22 cellular contexts compared by ENCODE assay signal in the genomic region with DNA sequence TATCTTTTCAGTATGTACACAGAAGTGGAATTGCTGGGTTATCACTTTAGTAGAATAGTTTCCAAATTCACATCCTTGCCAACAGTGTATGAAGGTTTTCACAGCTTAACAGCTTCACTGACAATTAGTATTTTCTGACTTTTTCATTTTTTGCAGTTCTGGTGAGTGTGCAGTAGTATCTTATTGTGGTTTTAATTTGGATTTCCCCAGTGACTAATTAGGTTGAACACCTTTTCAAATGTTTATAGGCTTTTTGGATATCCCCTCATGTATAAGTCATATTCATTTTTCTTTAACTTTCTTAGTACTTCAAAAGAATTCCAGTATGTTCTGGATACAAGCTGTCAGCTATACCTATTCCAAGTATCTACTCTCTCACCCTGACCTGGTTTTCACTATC. TPM values are rescaled to one million over a fixed set of nuclear protein-coding genes. Genes with fewer than 3 reads are reported as not detected.
A peak's percentile ranks its signal among the peaks of the same experiment; 100 is the strongest.
DNase-seq lines count a peak whose midpoint lies in the region; ATAC-seq, FAIRE-seq and TF ChIP-seq lines count a peak whose summit lies in the region.
"Had no signal": no experiment of that assay in that cellular context is flagged by ENCODE, and none has a peak within 500 bp of the region (broad histone marks: within the 10 kb centered on the region; RNA-seq: fewer than 3 reads in every experiment).

No MANE protein-coding gene starts in this region.

- peak; percentile 88 to 91 for ATAC-seq in activated naive CD4-positive, alpha-beta T cell treated with anti-CD3 and anti-CD28 coated beads, Interleukin-2, amount 50 U/mL, for 72 hours

- no peaks in the 10 kb centered on the region for H3K9me3 ChIP-seq in astrocyte (ENCODE audit: insufficient read depth, low read depth, low read length)

- H3K36me3 Mint-ChIP-seq in activated CD4-positive, alpha-beta T cell treated with anti-CD3 and anti-CD28 coated beads, Interleukin-2, amount 10 ng/mL, durations not matched to agents 24 days and 14 days (ENCODE audit: low read depth): peaks cover 46% of the 10 kb centered on the region
- peaks cover 0 to 15% of the 10 kb centered on the region in 2 donors for H3K36me3 Mint-ChIP-seq in activated naive CD4-positive, alpha-beta T cell treated with anti-CD3 and anti-CD28 coated beads, Interleukin-2, amount 50 U/mL, for 72 hours
- H3K36me3 Mint-ChIP-seq in astrocyte (ENCODE audit: low read depth, unreplicated experiment): no peaks in the 10 kb centered on the region

- TF ChIP-seq CTCF in astrocyte (IDR thresholded peaks at IDR 0.05; ENCODE audit: insufficient read depth, low read depth, low read length): no peak
- no peak for TF ChIP-seq CTCF in GM20000 (IDR thresholded peaks at IDR 0.05; ENCODE audit: extremely low read depth, missing control alignments)

- no peaks in the 10 kb centered on the region for H3K27me3 ChIP-seq in astrocyte (ENCODE audit: insufficient read depth, low read length)
- H3K27me3 ChIP-seq: MG63 had no signal

- H3K4me3 Mint-ChIP-seq in activated CD4-positive, alpha-beta T cell treated with anti-CD3 and anti-CD28 coated beads, Interleukin-2, amount 10 ng/mL, durations not matched to agents 24 days and 14 days: no peak overlapping the region
- no peak overlapping the region for H3K4me3 Mint-ChIP-seq in astrocyte (ENCODE audit: unreplicated experiment)
- H3K4me3 Mint-ChIP-seq: CD4-positive, CD25-positive, alpha-beta regulatory T cell had no signal

- H3K79me2 ChIP-seq in astrocyte (ENCODE audit: insufficient read depth, low read length): no peaks in the 10 kb centered on the region

- H4K20me1 ChIP-seq in astrocyte (ENCODE audit: insufficient read depth, low read length): no peaks in the 10 kb centered on the region
- H4K20me1 ChIP-seq: BLaER1 had no signal

- no peaks in the 10 kb centered on the region for H3K9me3 Mint-ChIP-seq in activated CD4-positive, alpha-beta T cell treated with anti-CD3 and anti-CD28 coated beads, Interleukin-2, amount 10 ng/mL, durations not matched to agents 24 days and 14 days
- H3K9me3 Mint-ChIP-seq in activated naive CD4-positive, alpha-beta T cell treated with anti-CD3 and anti-CD28 coated beads, Interleukin-2, amount 50 U/mL, for 72 hours: no peaks in the 10 kb centered on the region
- H3K9me3 Mint-ChIP-seq in astrocyte (ENCODE audit: unreplicated experiment): no peaks in the 10 kb centered on the region
- H3K9me3 Mint-ChIP-seq: CD4-positive, CD25-positive, alpha-beta regulatory T cell had no signal

- H3K27ac Mint-ChIP-seq in activated CD4-positive, alpha-beta T cell treated with anti-CD3 and anti-CD28 coated beads, Interleukin-2, amount 10 ng/mL, durations not matched to agents 24 days and 14 days: peak overlapping the region; percentile 21
- peak overlapping the region in 1 of 2 donors; percentile 69 for H3K27ac Mint-ChIP-seq in activated naive CD4-positive, alpha-beta T cell treated with anti-CD3 and anti-CD28 coated beads, Interleukin-2, amount 50 U/mL, for 72 hours
- no peak overlapping the region for H3K27ac Mint-ChIP-seq in astrocyte (ENCODE audit: unreplicated experiment)
- H3K27ac Mint-ChIP-seq: CD4-positive, CD25-positive, alpha-beta regulatory T cell had no signal

- peak; percentile 41 for FAIRE-seq in astrocyte (lab: Jason Lieb, UNC)
- FAIRE-seq: H1, RCC 7860 had no signal

- intact Hi-C loops in activated CD4-positive, alpha-beta T cell treated with anti-CD3 and anti-CD28 coated beads, Interleukin-2, amount 10 ng/mL, durations not matched to agents 24 days and 14 days (cut with micrococcal nuclease): no loop called here

- H3K4me1 ChIP-seq in astrocyte (ENCODE audit: insufficient read depth, low read length): no peaks in the 10 kb centered on the region
- H3K4me1 ChIP-seq: BLaER1 had no signal

- H3K36me3 ChIP-seq in astrocyte (ENCODE audit: insufficient read depth, low read length): no peaks in the 10 kb centered on the region

- H3K4me2 ChIP-seq in astrocyte (ENCODE audit: low read length): no peak overlapping the region
- H3K4me2 ChIP-seq: BLaER1 had no signal

- no peak overlapping the region for H2AFZ ChIP-seq in astrocyte (ENCODE audit: low read depth, low read length)

- no peak overlapping the region for H3K4me3 ChIP-seq in astrocyte (ENCODE audit: insufficient read depth, low read depth, low read length)
- H3K4me3 ChIP-seq: BLaER1, MG63 had no signal

- no peaks in the 10 kb centered on the region for H3K27me3 Mint-ChIP-seq in activated CD4-positive, alpha-beta T cell treated with anti-CD3 and anti-CD28 coated beads, Interleukin-2, amount 10 ng/mL, durations not matched to agents 24 days and 14 days
- H3K27me3 Mint-ChIP-seq in astrocyte (ENCODE audit: low read depth, unreplicated experiment): no peaks in the 10 kb centered on the region
- H3K27me3 Mint-ChIP-seq: CD4-positive, CD25-positive, alpha-beta regulatory T cell had no signal

- no peak overlapping the region for H3K9ac ChIP-seq in astrocyte (ENCODE audit: low read length)
- H3K9ac ChIP-seq: BLaER1 had no signal

- H3K4me1 Mint-ChIP-seq in activated CD4-positive, alpha-beta T cell treated with anti-CD3 and anti-CD28 coated beads, Interleukin-2, amount 10 ng/mL, durations not matched to agents 24 days and 14 days: peaks cover 8% of the 10 kb centered on the region
- no peaks in the 10 kb centered on the region for H3K4me1 Mint-ChIP-seq in astrocyte (ENCODE audit: low read depth, unreplicated experiment)

- DNase-seq in activated CD4-positive, alpha-beta T cell treated with anti-CD3 and anti-CD28 coated beads, Interleukin-2, amount 10 ng/mL, durations not matched to agents 24 days and 14 days: no peak
- no peak for DNase-seq in activated CD4-positive, alpha-beta T cell treated with anti-CD3 and anti-CD28 coated beads, Interleukin-2, amount 50 U/mL, for 48 hours
- DNase-seq in activated naive CD4-positive, alpha-beta T cell treated with anti-CD3 and anti-CD28 coated beads, Interleukin-2, amount 50 U/mL, for 72 hours (ENCODE audit: low spot score in 2 of 2): no peak
- no peak for DNase-seq in activated naive CD4-positive, alpha-beta T cell treated with Interleukin-2 at 50 U/mL for 16 hours
- DNase-seq in astrocyte (ENCODE audit: low read depth) (no peak), GM20000 (ENCODE audit: low spot score) (no peak), NCI-H1694 treated with DMSO at 0.1 percent for 48 hours (lab: John Stamatoyannopoulos, UW) (no peak)
- DNase-seq: CD4-positive, CD25-positive, alpha-beta regulatory T cell; DMS53; HCEC 1CT; KBM-7; MG63; NCI-H1105 treated with DMSO at 0.1 percent for 48 hours; NCI-H146; NCI-H2029; NCI-H446; NCI-H524 treated with DMSO at 0.1 percent for 48 hours; NCI-H774; SIG-M5 had no signal

- no peak overlapping the region for H3K27ac ChIP-seq in astrocyte (ENCODE audit: low read depth, low read length)
- H3K27ac ChIP-seq: BLaER1 had no signal

RNA-seq across cellular contexts. Expression of a gene that starts 37.1 kb away (rescaled TPM):
- total RNA-seq in activated CD4-positive, alpha-beta T cell treated with anti-CD3 and anti-CD28 coated beads, Interleukin-2, amount 10 ng/mL, durations not matched to agents 24 days and 14 days: 28.8 and 28.9 TPM in 2 replicates
- 10 to 100 TPM; 15.7 to 31.5 TPM for total RNA-seq in activated naive CD4-positive, alpha-beta T cell treated with anti-CD3 and anti-CD28 coated beads, Interleukin-2, amount 50 U/mL, for 72 hours
- total RNA-seq in astrocyte: 21.8 TPM in 2 replicates

RNA-seq across cellular contexts. Expression of a gene that starts 37.5 kb away (rescaled TPM):
- total RNA-seq in activated CD4-positive, alpha-beta T cell treated with anti-CD3 and anti-CD28 coated beads, Interleukin-2, amount 10 ng/mL, durations not matched to agents 24 days and 14 days: 2.5 and 3.6 TPM in 2 replicates
- total RNA-seq in activated naive CD4-positive, alpha-beta T cell treated with anti-CD3 and anti-CD28 coated beads, Interleukin-2, amount 50 U/mL, for 72 hours: 1 to 10 TPM; 4.8 to 7.6 TPM
- 5.2 TPM in 2 replicates for total RNA-seq in astrocyte

RNA-seq across cellular contexts. Expression of a gene that starts 37.5 kb away (rescaled TPM):
- 9.8 and 11.4 TPM in 2 replicates for total RNA-seq in activated CD4-positive, alpha-beta T cell treated with anti-CD3 and anti-CD28 coated beads, Interleukin-2, amount 10 ng/mL, durations not matched to agents 24 days and 14 days
- 10 to 100 TPM; 17.1 to 19.5 TPM for total RNA-seq in activated naive CD4-positive, alpha-beta T cell treated with anti-CD3 and anti-CD28 coated beads, Interleukin-2, amount 50 U/mL, for 72 hours
- total RNA-seq in astrocyte: 8.9 and 9.1 TPM in 2 replicates
